8 cellular contexts compared by ENCODE assay signal in genomic region chr4:185005209-185005819, GRCh38. TPM values are rescaled to one million over a fixed set of nuclear protein-coding genes. Genes with fewer than 3 reads are reported as not detected.
DNase-seq lines count a peak whose midpoint lies in the region; ATAC-seq and TF ChIP-seq lines count a peak whose summit lies in the region.

No MANE protein-coding gene starts in this region.

- CTCF ChIA-PET in Caco-2 (lab: Charles Lee) = interaction anchor here (1.0 to 1.5 kb wide), 5 partner anchors 19 to 260 kb away, joined by 3 to 11 read pairs (median 5); no protein-coding TSS in a partner anchor

- no peaks in the 10 kb centered on the region for H3K9me2 ChIP-seq in OCI-LY1 (ENCODE audit: low read depth, low read length)

- H3K4me3 Mint-ChIP-seq in Caco-2 (ENCODE audit: unreplicated experiment) = peak overlapping the region; percentile 2

- TF ChIP-seq CTCF in Caco-2 (IDR thresholded peaks at IDR 0.05; ENCODE audit: insufficient read depth in 1 of 2, low read depth in 1 of 2, low read length in 1 of 2, severe bottlenecking in 1 of 2, unreplicated experiment in 1 of 2) = peak; percentile 81 to 88
- peak; percentile 95 for TF ChIP-seq CTCF in OCI-LY1 (IDR thresholded peaks at IDR 0.05; ENCODE audit: low read length)
- peak; percentile 97 for TF ChIP-seq CTCF in epithelial cell of proximal tubule (conservative IDR thresholded peaks at IDR 0.05; ENCODE audit: low read depth, low read length)

- H4K20me1 ChIP-seq in OCI-LY1 (ENCODE audit: insufficient read depth, low read length) = no peaks in the 10 kb centered on the region

- H3K9me3 ChIP-seq in Caco-2 (no peaks in the 10 kb centered on the region; the same call in 1 of the 2 replicates), OCI-LY1 (ENCODE audit: low read length) (no peaks in the 10 kb centered on the region), muscle layer of colon (ENCODE audit: low read length) (no peaks in the 10 kb centered on the region)

- H3K36me3 Mint-ChIP-seq in Caco-2 (ENCODE audit: insufficient read depth, unreplicated experiment) = no peaks in the 10 kb centered on the region

- no peak overlapping the region for H3K27ac ChIP-seq in OCI-LY1 (ENCODE audit: low read depth, low read length, poor library complexity, severe bottlenecking)
- H3K27ac ChIP-seq in muscle layer of colon (ENCODE audit: low read depth, low read length) = no peak overlapping the region

- no peaks in the 10 kb centered on the region for H3K4me1 Mint-ChIP-seq in Caco-2 (ENCODE audit: low read depth, unreplicated experiment)

- intact Hi-C loops in Caco-2 (cut with micrococcal nuclease; ENCODE audit: unreplicated experiment) = loop anchor here (1.0 kb wide), 2 partner anchors 91 to 129 kb away; no protein-coding TSS in a partner anchor

- no peak overlapping the region for H3K27ac Mint-ChIP-seq in Caco-2 (ENCODE audit: unreplicated experiment)

- no peaks in the 10 kb centered on the region for H3K79me2 ChIP-seq in OCI-LY1 (ENCODE audit: insufficient read depth, low read length)

- DNase-seq in Caco-2 (peak; percentile 74 to 80), HT1080 (ENCODE audit: low read depth) (peak; percentile 64), epithelial cell of proximal tubule (ENCODE audit: low read depth) (no peak)
- DNase-seq in activated CD8-positive, alpha-beta memory T cell treated with anti-CD3 and anti-CD28 coated beads, Interleukin-2, amount 50 U/mL, for 4 hours = peak; percentile 76
- DNase-seq in stimulated activated CD8-positive, alpha-beta memory T cell treated with anti-CD3 and anti-CD28 coated beads, Interleukin-4, amount 100 ng/mL, for 48 hours = peak; percentile 90

- POLR2A ChIA-PET in Caco-2 (lab: Charles Lee) = no interaction called here

- H3K4me1 ChIP-seq in Caco-2 = no peaks in the 10 kb centered on the region
- peaks cover 4% of the 10 kb centered on the region for H3K4me1 ChIP-seq in OCI-LY1 (ENCODE audit: insufficient read depth, low read length, severe bottlenecking)
- peaks cover 4% of the 10 kb centered on the region for H3K4me1 ChIP-seq in muscle layer of colon (ENCODE audit: insufficient read depth, low read length)

- BruUV-seq in Caco-2 (replicated peaks; lab: Mats Ljungman, UMichigan) = no TSS peak

- ATAC-seq in GM21381 (IDR thresholded peaks at IDR 0.05; ENCODE audit: unreplicated experiment) = peak; percentile 90

- H3K27me3 ChIP-seq in Caco-2 (replicated peaks; ENCODE audit: control insufficient read depth, insufficient read depth, low read length) = no peaks in the 10 kb centered on the region; the same call in 1 of the 2 replicates
- no peaks in the 10 kb centered on the region for H3K27me3 ChIP-seq in OCI-LY1 (ENCODE audit: insufficient read depth, low read length)
- H3K27me3 ChIP-seq in muscle layer of colon (ENCODE audit: control insufficient read depth in 1 of 2, insufficient read depth in 2 of 2, low read length in 2 of 2) = no peaks in the 10 kb centered on the region

- H3K36me3 ChIP-seq in Caco-2 (ENCODE audit: control insufficient read depth, insufficient read depth, low read length) = no peaks in the 10 kb centered on the region
- H3K36me3 ChIP-seq in OCI-LY1 (ENCODE audit: insufficient read depth, low read length) = no peaks in the 10 kb centered on the region
- no peaks in the 10 kb centered on the region for H3K36me3 ChIP-seq in muscle layer of colon (ENCODE audit: insufficient read depth, low read length)

- no peak overlapping the region for H2AFZ ChIP-seq in OCI-LY1 (ENCODE audit: low read length)

- no peak overlapping the region for H3K9ac ChIP-seq in OCI-LY1 (ENCODE audit: low read length)
- no peak overlapping the region for H3K9ac ChIP-seq in muscle layer of colon (ENCODE audit: low read length)

- peaks cover 10% of the 10 kb centered on the region for H3K9me3 Mint-ChIP-seq in Caco-2 (ENCODE audit: unreplicated experiment)

- H3F3A ChIP-seq in OCI-LY1 (ENCODE audit: insufficient read depth, low read length) = no peaks in the 10 kb centered on the region

- H3K4me3 ChIP-seq in Caco-2 (ENCODE audit: low read depth, low read length) = no peak overlapping the region
- H3K4me3 ChIP-seq in OCI-LY1 (ENCODE audit: low read depth, low read length, poor library complexity, severe bottlenecking) = peak overlapping the region; percentile 27
- peak overlapping the region; percentile 48 for H3K4me3 ChIP-seq in epithelial cell of proximal tubule (ENCODE audit: low read depth, low read length)
- H3K4me3 ChIP-seq in muscle layer of colon (ENCODE audit: low read depth in 1 of 2, low read length in 2 of 2) = peak overlapping the region; percentile 11 to 51

- peak overlapping the region; percentile 48; the same call in 1 of the 2 replicates for H3K4me2 ChIP-seq in OCI-LY1 (ENCODE audit: low read length)

- H3K27me3 Mint-ChIP-seq in Caco-2 (ENCODE audit: insufficient read depth, unreplicated experiment) = peaks cover 19% of the 10 kb centered on the region

RNA-seq across cellular contexts. Expression of gene HELT, which starts 13.0 kb away (rescaled TPM):
- total RNA-seq in Caco-2 (2022) = not detected in 2 replicates
- not detected in 2 replicates for total RNA-seq in HT1080 (2014; rRNA removed; shearing (Covaris generic))
- not detected in 2 replicates for polyA plus RNA-seq in HT1080 (2015; cell fraction: cytosol; rRNA removed)
- not detected in 2 replicates for polyA plus RNA-seq in HT1080 (2015; cell fraction: nucleus; rRNA removed)
- not detected in 2 replicates for total RNA-seq in epithelial cell of proximal tubule
